In genomic region chr3:62142696-62143095, GRCh38 we compare ENCODE assay signal across 24 cellular contexts.
DNase-seq lines count a peak whose midpoint lies in the region; ATAC-seq, FAIRE-seq and TF ChIP-seq lines count a peak whose summit lies in the region.
"Had no signal": no experiment of that assay in that cellular context is flagged by ENCODE, and none has a peak within 500 bp of the region (broad histone marks: within the 10 kb centered on the region; RNA-seq: fewer than 3 reads in every experiment).

No MANE protein-coding gene starts in this region.

- no peak for TF ChIP-seq RAD21 in GM12878 (IDR thresholded peaks at IDR 0.05; ENCODE audit: insufficient read depth, low read depth, low read length)

- FAIRE-seq in GM12878 (lab: Jason Lieb, UNC): no peak

- intact Hi-C loops in Right ventricle myocardium inferior (cut with DNase I) (no loop called here), heart left ventricle (cut with DNase I) (loop anchor here in 2 of 10 donors (5.0 kb wide), 2 partner anchors 35 to 580 kb away; partner anchors contain the start of gene PTPRG (in 1 of the 2)), GM12878 (cut with micrococcal nuclease; ENCODE audit: unreplicated experiment) (no loop called here), tibial artery (cut with DNase I; ENCODE audit: low total_unique reads) (no loop called here)

- H3K9ac ChIP-seq in GM12878 (ENCODE audit: control insufficient read depth, insufficient read depth, low read length): no peak overlapping the region
- H3K9ac ChIP-seq: KMS-11 had no signal

- H3K27ac ChIP-seq in heart left ventricle: peak overlapping the region in 1 of 12 donors; percentile 1
- H3K27ac ChIP-seq in GM12878 (ENCODE audit: control insufficient read depth, insufficient read depth): no peak overlapping the region
- H3K27ac ChIP-seq in tibial artery: peak overlapping the region; percentile 55 to 78
- H3K27ac ChIP-seq: KMS-11, PC-9, RWPE1 had no signal

- peaks cover 0 to 6% (median 0%) of the 10 kb centered on the region in 9 donors for H3K36me3 ChIP-seq in heart left ventricle
- H3K36me3 ChIP-seq in GM12878 (ENCODE audit: control insufficient read depth in 2 of 2, insufficient read depth in 2 of 2, low read length in 1 of 2): no peaks in the 10 kb centered on the region
- no peaks in the 10 kb centered on the region for H3K36me3 ChIP-seq in tibial artery

- BruUV-seq in GM12878 (replicated peaks; lab: Mats Ljungman, UMichigan): no TSS peak

- no peaks in the 10 kb centered on the region for H3K27me3 Mint-ChIP-seq in neural crest cell (ENCODE audit: low read depth)

- no peak for TF ChIP-seq EP300 in GM12878 (IDR thresholded peaks at IDR 0.05; ENCODE audit: borderline replicate concordance in 1 of 2, control insufficient read depth in 1 of 2, low read depth in 2 of 2, low read length in 2 of 2)

- H3K9me3 ChIP-seq in heart left ventricle (no peaks in the 10 kb centered on the region), GM12878 (replicated peaks; ENCODE audit: control insufficient read depth, insufficient read depth, low read length) (no peaks in the 10 kb centered on the region), tibial artery (no peaks in the 10 kb centered on the region)

- peak; percentile 13 for ATAC-seq in Right ventricle myocardium inferior
- no peak for ATAC-seq in heart left ventricle
- ATAC-seq in GM12878: 0 out of 3 replicates have a peak, but pooled peaks have one; percentile 9
- ATAC-seq in HG02970 (IDR thresholded peaks at IDR 0.05; ENCODE audit: low FRiP score, unreplicated experiment): no peak
- ATAC-seq in GM21528 (IDR thresholded peaks at IDR 0.05; ENCODE audit: low FRiP score, unreplicated experiment): no peak
- ATAC-seq: SK-N-SH treated with all-trans-retinoic acid at 6 μM for 48 hours had no signal

- TF ChIP-seq CTCF in heart left ventricle (IDR thresholded peaks at IDR 0.05): no peak
- TF ChIP-seq CTCF in GM12878 (IDR thresholded peaks at IDR 0.05 in 2 of 3, conservative IDR thresholded peaks at IDR 0.05 in 1 of 3; ENCODE audit: control insufficient read depth in 2 of 3, extremely low read depth in 1 of 3, insufficient read depth in 1 of 3, low read depth in 3 of 3, low read length in 3 of 3): no peak
- TF ChIP-seq CTCF in neural crest cell (conservative IDR thresholded peaks at IDR 0.05): no peak
- TF ChIP-seq CTCF in tibial artery (IDR thresholded peaks at IDR 0.05): no peak

- SMC1A ChIA-PET in GM12878 (lab: Charles Lee; ENCODE audit: uncharacterized antibody, unreplicated experiment): interaction anchor here (0.6 to 3.2 kb wide), 6 partner anchors 11 to 248 kb away, joined by 3 to 14 read pairs (median 4); no protein-coding TSS in a partner anchor

- peaks cover 18% of the 10 kb centered on the region for H3K4me1 Mint-ChIP-seq in neural crest cell

- H3K27ac Mint-ChIP-seq in neural crest cell (ENCODE audit: unreplicated experiment): peak overlapping the region; percentile 52
- H3K27ac Mint-ChIP-seq: CD14-positive monocyte, HFFc6 had no signal

- H3K27me3 ChIP-seq in heart left ventricle: no peaks in the 10 kb centered on the region
- no peaks in the 10 kb centered on the region for H3K27me3 ChIP-seq in GM12878 (replicated peaks in 1 of 2; ENCODE audit: control insufficient read depth in 2 of 2, insufficient read depth in 2 of 2, low read length in 1 of 2)
- no peaks in the 10 kb centered on the region for H3K27me3 ChIP-seq in tibial artery

- H3K4me3 ChIP-seq in heart left ventricle (no peak overlapping the region), GM12878 (no peak overlapping the region), tibial artery (no peak overlapping the region)
- H3K4me3 ChIP-seq: PC-9 had no signal

- WGBS in heart left ventricle, 4 donors: 87 to 98% (median 94%) methylated on average over 6 of the region's 6 CpGs
- 46% methylated on average over 6 of the region's 6 CpGs for WGBS in GM12878 (ENCODE audit: insufficient coverage, insufficient replicate concordance, low lambda C conversion rate, missing lambda C conversion rate)

- H3K79me2 ChIP-seq in GM12878 (ENCODE audit: control insufficient read depth, insufficient read depth, low read length): no peaks in the 10 kb centered on the region

- POLR2A ChIA-PET in GM12878 (lab: Charles Lee): interaction anchor here (0.7 to 1.5 kb wide), 2 partner anchors 15 to 377 kb away, joined by 3 read pairs; no protein-coding TSS in a partner anchor

- H3K4me1 ChIP-seq in heart left ventricle (peaks cover 0 to 28% (median 9%) of the 10 kb centered on the region in 12 donors), GM12878 (ENCODE audit: control insufficient read depth, insufficient read depth, low read length) (no peaks in the 10 kb centered on the region), tibial artery (peaks cover 4 to 48% (median 10%) of the 10 kb centered on the region in 4 donors)

- CTCF ChIA-PET in GM12878 (lab: Yijun Ruan, JAX): interaction anchor here (1.2 kb wide), 2 partner anchors 9 to 12 kb away, joined by 3 to 4 read pairs; no protein-coding TSS in a partner anchor

- in situ Hi-C loops in GM12878 (cut with MboI): no loop called here

- H4K20me1 ChIP-seq in GM12878 (ENCODE audit: control insufficient read depth, insufficient read depth): no peaks in the 10 kb centered on the region; the same call in 1 of the 2 replicates

- RAD21 ChIA-PET in GM12878 (lab: Charles Lee; ENCODE audit: unreplicated experiment): interaction anchor here (1.0 to 2.9 kb wide), 2 partner anchors 21 to 45 kb away, joined by 3 to 10 read pairs; no protein-coding TSS in a partner anchor

- DNase-seq in Right ventricle myocardium inferior (ENCODE audit: missing footprints): no peak
- no peak for DNase-seq in heart left ventricle
- no peak for DNase-seq in GM12878 (ENCODE audit: low read depth, low spot score)
- no peak for DNase-seq in neural crest cell (ENCODE audit: low read depth, low spot score)
- no peak for DNase-seq in tibial artery
- DNase-seq in DMS114 treated with DMSO at 0.1 percent for 48 hours (lab: John Stamatoyannopoulos, UW; ENCODE audit: unreplicated experiment): no peak
- DNase-seq: AML-193, DMS53, GF-D8, H7, HFFc6, IMR-90, NCI-H1092 treated with DMSO at 0.1 percent for 48 hours, NCI-H1436 treated with DMSO at 0.1 percent for 48 hours, NCI-H2029 treated with DMSO at 0.1 percent for 48 hours, NCI-H510A, NCI-H748 treated with DMSO at 0.1 percent for 48 hours, PC-9 had no signal

- H3K36me3 Mint-ChIP-seq in neural crest cell (ENCODE audit: low read depth): peaks cover 16% of the 10 kb centered on the region
- H3K36me3 Mint-ChIP-seq: CD14-positive monocyte had no signal

- peaks cover 4% of the 10 kb centered on the region for H3K9me3 Mint-ChIP-seq in neural crest cell
- H3K9me3 Mint-ChIP-seq: HFFc6 had no signal

- TF ChIP-seq POLR2A in heart left ventricle (IDR thresholded peaks at IDR 0.05) (no peak), GM12878 (IDR thresholded peaks at IDR 0.05; ENCODE audit: low read depth, low read length) (no peak)

- no peak overlapping the region for H2AFZ ChIP-seq in GM12878 (ENCODE audit: control insufficient read depth, low read depth, low read length)
- H2AFZ ChIP-seq: PC-9 had no signal

- no peak overlapping the region for H3K4me3 Mint-ChIP-seq in neural crest cell
- H3K4me3 Mint-ChIP-seq: CD14-positive monocyte, HFFc6 had no signal

- H3K4me2 ChIP-seq in GM12878 (ENCODE audit: control insufficient read depth, insufficient read depth): no peak overlapping the region
- H3K4me2 ChIP-seq: KMS-11, PC-9 had no signal

TF ChIP-seq in GM12878, 131 proteins besides CTCF, POLR2A, EP300 and RAD21 (continues in another document):
- no peak for TF ChIP-seq POLR2AphosphoS2 (IDR thresholded peaks at IDR 0.05; ENCODE audit: low read depth, low read length)
- no peak for TF ChIP-seq BHLHE40 (IDR thresholded peaks at IDR 0.05; ENCODE audit: borderline replicate concordance in 1 of 2, low read depth in 2 of 2, low read length in 1 of 2)
- no peak for TF ChIP-seq CHD4 (IDR thresholded peaks at IDR 0.05)
- no peak for TF ChIP-seq ELK1 (IDR thresholded peaks at IDR 0.05; ENCODE audit: low read depth, low read length)
- no peak for TF ChIP-seq ZNF592 (IDR thresholded peaks at IDR 0.05)

Comparison
In these comparisons a context has a peak if more than half of its experiments do, and no peak if none do; other contexts are left out.
1. ATAC-seq: peak in Right ventricle myocardium inferior (single experiment) and GM12878 (single experiment); none in heart left ventricle (0 of 4), HG02970 (single experiment) and GM21528 (single experiment).